10 cellular contexts compared by ENCODE assay signal in genomic region chr13:30576528-30576927, GRCh38.
DNase-seq lines count a peak whose midpoint lies in the region; FAIRE-seq and TF ChIP-seq lines count a peak whose summit lies in the region.
"Had no signal": no experiment of that assay in that cellular context is flagged by ENCODE, and none has a peak within 500 bp of the region (broad histone marks: within the 10 kb centered on the region; RNA-seq: fewer than 3 reads in every experiment).

No MANE protein-coding gene starts in this region.

- CTCF ChIA-PET in HEK293T (lab: Yijun Ruan, JAX), result no interaction called here

- no peak overlapping the region for H3K4me3 ChIP-seq in fibroblast of mammary gland (ENCODE audit: control insufficient read depth, low read depth, low read length)
- H3K4me3 ChIP-seq: lung, thoracic aorta had no signal

- no peak for TF ChIP-seq CTCF in fibroblast of mammary gland (conservative IDR thresholded peaks at IDR 0.05; ENCODE audit: control insufficient read depth, insufficient read depth, low read depth, low read length)

- no peak for FAIRE-seq in HTR-8/SVneo (lab: Jason Lieb, UNC)

- POLR2A ChIA-PET in HEK293T (lab: Yijun Ruan, JAX), result no interaction called here

- DNase-seq in NCI-H82 (lab: John Stamatoyannopoulos, UW) (peak; percentile 26), NCI-H82 treated with DMSO at 0.1 percent for 48 hours (lab: John Stamatoyannopoulos, UW; ENCODE audit: unreplicated experiment) (no peak), fibroblast of mammary gland (ENCODE audit: low read depth) (peak; percentile 58), NCI-H748 treated with DMSO at 0.1 percent for 48 hours (lab: John Stamatoyannopoulos, UW) (no peak), HEK293T (ENCODE audit: extremely low spot score) (no peak), HTR-8/SVneo (ENCODE audit: insufficient read length, low spot score) (no peak)
- peak; percentile 27 to 43 for DNase-seq in activated CD4-positive, alpha-beta T cell treated with anti-CD3 and anti-CD28 coated beads, Interleukin-2, amount 50 U/mL, for 48 hours
- DNase-seq in stimulated activated CD8-positive, alpha-beta memory T cell treated with anti-CD3 and anti-CD28 coated beads, Interleukin-4, amount 100 ng/mL, for 48 hours, result peak; percentile 56

TF ChIP-seq in HEK293T, 16 proteins besides CTCF, POLR2A, EP300 and RAD21:
- no peak for TF ChIP-seq FOXK2 (IDR thresholded peaks at IDR 0.05)
- no peak for TF ChIP-seq FOXM1 (IDR thresholded peaks at IDR 0.05; ENCODE audit: borderline replicate concordance)
- no peak for TF ChIP-seq HDGF (IDR thresholded peaks at IDR 0.05; ENCODE audit: borderline replicate concordance)
- no peak for TF ChIP-seq L3MBTL2 (conservative IDR thresholded peaks at IDR 0.05)

Comparison
In these comparisons a context has a peak if more than half of its experiments do, and no peak if none do; other contexts are left out.
1. DNase-seq: peak in NCI-H82 (single experiment), activated CD4-positive, alpha-beta T cell treated with anti-CD3 and anti-CD28 coated beads, Interleukin-2, amount 50 U/mL, for 48 hours (2 of 2), fibroblast of mammary gland (single experiment) and stimulated activated CD8-positive, alpha-beta memory T cell treated with anti-CD3 and anti-CD28 coated beads, Interleukin-4, amount 100 ng/mL, for 48 hours (single experiment); none in NCI-H82 treated with DMSO at 0.1 percent for 48 hours (single experiment), NCI-H748 treated with DMSO at 0.1 percent for 48 hours (single experiment), HEK293T (single experiment) and HTR-8/SVneo (single experiment).